In the genomic region with DNA sequence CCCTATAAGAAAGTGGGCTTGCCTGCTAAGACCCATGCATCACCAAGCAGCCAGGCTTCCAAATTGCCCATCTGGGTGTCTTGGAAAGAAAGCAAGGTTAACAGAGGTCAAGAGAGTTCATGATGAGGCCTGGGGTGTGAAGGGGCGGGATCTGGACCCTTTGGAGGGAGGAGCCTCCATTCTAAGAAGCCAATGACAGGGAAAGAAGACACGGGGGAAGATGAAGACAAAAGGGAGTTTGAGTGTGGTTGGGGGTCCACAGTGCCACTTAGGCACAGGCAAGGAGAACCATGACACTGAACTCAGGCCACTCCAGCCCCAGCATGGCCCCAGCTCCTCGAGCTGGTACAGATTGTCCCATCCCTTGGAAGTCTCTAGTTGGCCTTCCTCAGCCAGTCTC, we compare ENCODE assay signal across 5 cellular contexts.
"Had no signal": no experiment of that assay in that cellular context is flagged by ENCODE, and none has a peak within 500 bp of the region (broad histone marks: within the 10 kb centered on the region; RNA-seq: fewer than 3 reads in every experiment).

No MANE protein-coding gene starts in this region.

- H3K9ac ChIP-seq: GM23248 had no signal

- H3K4me3 Mint-ChIP-seq: H9 had no signal

- H3K27ac ChIP-seq: GM23248 had no signal

- ATAC-seq: K562 had no signal

- H2AFZ ChIP-seq: GM23248 had no signal

- DNase-seq: GM23248, H9, HCEC 1CT, IMR-90 had no signal

- H3K4me3 ChIP-seq: GM23248, K562 had no signal
